In the genomic region with DNA sequence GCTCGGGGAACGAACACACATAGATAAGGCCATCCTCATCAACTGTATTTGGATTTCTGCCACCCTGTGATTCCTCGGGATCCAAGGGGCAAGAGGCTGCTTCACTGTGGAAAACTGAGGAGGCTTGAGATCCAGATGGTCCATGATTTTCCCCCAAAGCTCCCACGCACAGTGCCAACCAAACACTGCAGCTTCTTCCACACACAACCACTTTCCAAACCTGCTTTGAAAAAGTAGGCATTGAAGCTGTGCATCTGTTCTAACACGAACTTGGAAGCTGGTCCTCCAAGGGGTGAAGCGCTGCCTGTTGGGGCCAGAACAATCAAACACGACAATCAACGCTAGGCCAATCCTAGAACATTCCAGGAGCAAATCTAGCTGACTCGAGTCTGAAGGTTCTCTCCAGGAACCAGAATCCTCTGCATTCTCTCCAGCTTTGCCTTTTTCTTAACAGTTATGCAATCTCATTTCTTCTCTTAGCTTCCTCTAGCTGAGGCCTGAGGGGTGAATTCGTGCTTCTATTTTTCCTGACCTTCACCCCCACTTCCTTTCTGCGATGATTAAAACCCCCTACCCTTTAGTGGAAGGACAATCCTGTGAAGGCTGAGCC, we compare ENCODE assay signal across 13 cellular contexts.
DNase-seq lines count a peak whose midpoint lies in the region; ATAC-seq, FAIRE-seq and TF ChIP-seq lines count a peak whose summit lies in the region.
"Had no signal": no experiment of that assay in that cellular context is flagged by ENCODE, and none has a peak within 500 bp of the region (broad histone marks: within the 10 kb centered on the region; RNA-seq: fewer than 3 reads in every experiment).

No MANE protein-coding gene starts in this region.

- H3K36me3 ChIP-seq in body of pancreas (replicated peaks in 1 of 2; ENCODE audit: insufficient read depth in 1 of 2, low read depth in 2 of 2) (no peaks in the 10 kb centered on the region), kidney (ENCODE audit: control insufficient read depth in 1 of 2, insufficient read depth in 2 of 2, low read length in 2 of 2) (no peaks in the 10 kb centered on the region)

- no peak overlapping the region for H3K4me3 Mint-ChIP-seq in HFFc6
- no peak overlapping the region for H3K4me3 Mint-ChIP-seq in activated CD4-positive, alpha-beta T cell treated with anti-CD3 and anti-CD28 coated beads, Interleukin-2, amount 10 ng/mL, durations not matched to agents 24 days and 14 days

- H3K9ac ChIP-seq in kidney (ENCODE audit: low read length in 2 of 2), result no peak overlapping the region

- DNase-seq in HFFc6, result no peak
- DNase-seq in body of pancreas, result no peak
- no peak for DNase-seq in right cardiac atrium
- peak; percentile 40 for DNase-seq in sciatic nerve (ENCODE audit: low spot score)
- no peak for DNase-seq in C1 segment of cervical spinal cord (lab: John Stamatoyannopoulos, UW)
- DNase-seq in kidney, result no peak
- no peak for DNase-seq in activated CD4-positive, alpha-beta T cell treated with anti-CD3 and anti-CD28 coated beads, Interleukin-2, amount 10 ng/mL, durations not matched to agents 24 days and 14 days
- DNase-seq: GF-D8, T1000 had no signal

- H3K36me3 Mint-ChIP-seq in HFFc6 (ENCODE audit: low read depth), result 0 out of 2 replicates have a peak, but pooled peaks cover 7% of the 10 kb centered on the region
- H3K36me3 Mint-ChIP-seq in activated CD4-positive, alpha-beta T cell treated with anti-CD3 and anti-CD28 coated beads, Interleukin-2, amount 10 ng/mL, durations not matched to agents 24 days and 14 days (ENCODE audit: low read depth), result no peaks in the 10 kb centered on the region

- no peak for TF ChIP-seq CTCF in HFFc6 (IDR thresholded peaks at IDR 0.05)
- TF ChIP-seq CTCF in body of pancreas (IDR thresholded peaks at IDR 0.05), result no peak
- no peak for TF ChIP-seq CTCF in kidney (IDR thresholded peaks at IDR 0.05; ENCODE audit: borderline replicate concordance, extremely low read depth, insufficient read depth)

- peaks cover 2% of the 10 kb centered on the region for H3K27me3 Mint-ChIP-seq in HFFc6 (ENCODE audit: insufficient read depth)
- H3K27me3 Mint-ChIP-seq in activated CD4-positive, alpha-beta T cell treated with anti-CD3 and anti-CD28 coated beads, Interleukin-2, amount 10 ng/mL, durations not matched to agents 24 days and 14 days, result peaks cover 3% of the 10 kb centered on the region

- H3K27ac ChIP-seq in body of pancreas (peak overlapping the region in 1 of 4 donors; percentile 20), right cardiac atrium (ENCODE audit: low read length) (peak overlapping the region; percentile 54), kidney (ENCODE audit: low read depth in 2 of 2, low read length in 2 of 2) (no peak overlapping the region)
- H3K27ac ChIP-seq: C4-2B had no signal

- H3K4me1 Mint-ChIP-seq in HFFc6 (ENCODE audit: low read depth), result peaks cover 5% of the 10 kb centered on the region; the same call in 1 of the 2 replicates
- no peaks in the 10 kb centered on the region for H3K4me1 Mint-ChIP-seq in activated CD4-positive, alpha-beta T cell treated with anti-CD3 and anti-CD28 coated beads, Interleukin-2, amount 10 ng/mL, durations not matched to agents 24 days and 14 days

- no peaks in the 10 kb centered on the region for H3K9me3 Mint-ChIP-seq in HFFc6
- no peaks in the 10 kb centered on the region for H3K9me3 Mint-ChIP-seq in activated CD4-positive, alpha-beta T cell treated with anti-CD3 and anti-CD28 coated beads, Interleukin-2, amount 10 ng/mL, durations not matched to agents 24 days and 14 days

- no peak for TF ChIP-seq POLR2A in body of pancreas (IDR thresholded peaks at IDR 0.05)

- intact Hi-C loops in body of pancreas (cut with DNase I) (no loop called here), right cardiac atrium (cut with DNase I) (loop anchor here in 1 of 4 donors (2.0 to 5.0 kb wide), 2 partner anchors 45 to 64 kb away; no protein-coding TSS in a partner anchor), sciatic nerve (cut with DNase I) (no loop called here), kidney (cut with DNase I) (no loop called here)
- intact Hi-C loops in activated CD4-positive, alpha-beta T cell treated with anti-CD3 and anti-CD28 coated beads, Interleukin-2, amount 10 ng/mL, durations not matched to agents 24 days and 14 days (cut with micrococcal nuclease), result no loop called here

- H3K9me3 ChIP-seq in body of pancreas (no peaks in the 10 kb centered on the region), right cardiac atrium (ENCODE audit: control insufficient read depth, low read length) (no peaks in the 10 kb centered on the region), kidney (ENCODE audit: control insufficient read depth in 1 of 2, low read length in 2 of 2) (no peaks in the 10 kb centered on the region)
- H3K9me3 ChIP-seq: adrenal gland had no signal

- H3K27me3 ChIP-seq in body of pancreas (no peaks in the 10 kb centered on the region), right cardiac atrium (ENCODE audit: control insufficient read depth, insufficient read depth) (no peaks in the 10 kb centered on the region)
- H3K27me3 ChIP-seq: adrenal gland had no signal

- WGBS in body of pancreas, 2 donors, result 65 to 76% methylated on average over 11 of the region's 11 CpGs
- WGBS in right cardiac atrium, result 49% methylated on average over 11 of the region's 11 CpGs

- no peak for FAIRE-seq in kidney (lab: Jason Lieb, UNC)
- FAIRE-seq: endometrium had no signal

- peak; percentile 28 for ATAC-seq in body of pancreas
- ATAC-seq in right cardiac atrium, result peak; percentile 6 to 11
- peak; percentile 43 for ATAC-seq in sciatic nerve
- no peak for ATAC-seq in HG02571 (IDR thresholded peaks at IDR 0.05; ENCODE audit: unreplicated experiment)

- H3K4me3 ChIP-seq in body of pancreas, result no peak overlapping the region
- H3K4me3 ChIP-seq in right cardiac atrium (ENCODE audit: low read length), result no peak overlapping the region
- no peak overlapping the region for H3K4me3 ChIP-seq in kidney (ENCODE audit: low read length in 2 of 2)
- H3K4me3 ChIP-seq: adrenal gland had no signal

- H3K27ac Mint-ChIP-seq in HFFc6, result peak overlapping the region; percentile 39; the same call in 1 of the 2 replicates
- no peak overlapping the region for H3K27ac Mint-ChIP-seq in activated CD4-positive, alpha-beta T cell treated with anti-CD3 and anti-CD28 coated beads, Interleukin-2, amount 10 ng/mL, durations not matched to agents 24 days and 14 days

- H3K4me1 ChIP-seq in body of pancreas, result no peaks in the 10 kb centered on the region
- H3K4me1 ChIP-seq in right cardiac atrium (ENCODE audit: control insufficient read depth, insufficient read depth, low read length), result peaks cover 9% of the 10 kb centered on the region
- H3K4me1 ChIP-seq in kidney (ENCODE audit: control insufficient read depth in 1 of 2, insufficient read depth in 1 of 2, low read depth in 1 of 2, low read length in 2 of 2), result peaks cover 0 to 9% of the 10 kb centered on the region in 2 donors
